In the genomic region with DNA sequence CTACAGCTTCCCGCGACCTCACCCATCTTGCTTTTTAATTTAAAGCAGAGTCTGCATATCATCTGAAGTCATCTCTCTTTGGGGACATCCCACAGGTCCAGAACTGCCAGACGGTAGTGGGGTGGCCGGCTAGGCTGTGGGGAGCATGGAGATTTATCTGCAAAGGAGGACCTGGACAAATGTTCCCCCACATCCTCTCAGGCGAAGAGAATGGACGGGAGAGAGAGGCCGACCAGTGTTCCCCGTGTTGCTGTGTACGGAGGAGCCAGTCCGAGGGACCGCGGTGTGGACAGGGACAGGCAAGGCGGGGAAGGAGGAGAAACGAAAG, we compare ENCODE assay signal across 8 cellular contexts. TPM values are rescaled to one million over a fixed set of nuclear protein-coding genes. Genes with fewer than 3 reads are reported as not detected.
DNase-seq lines count a peak whose midpoint lies in the region; ATAC-seq and TF ChIP-seq lines count a peak whose summit lies in the region.

No MANE protein-coding gene starts in this region.

- intact Hi-C loops in colonic mucosa (cut with DNase I) = no loop called here
- intact Hi-C loops in transverse colon (cut with DNase I; ENCODE audit: low total_unique reads) = loop anchor here (1.0 kb wide), 1 partner anchor 23 kb away; a partner anchor contains a TSS

- ATAC-seq in GM21423 (IDR thresholded peaks at IDR 0.05; ENCODE audit: unreplicated experiment) (no peak), GM21576 (IDR thresholded peaks at IDR 0.05; ENCODE audit: unreplicated experiment) (no peak)

- H3K4me3 Mint-ChIP-seq in activated naive CD4-positive, alpha-beta T cell treated with anti-CD3 and anti-CD28 coated beads, Interleukin-2, amount 10 ng/mL, durations not matched to agents 7 days and 5 days = peak overlapping the region; percentile 39

- no peak overlapping the region for H3K27ac ChIP-seq in colonic mucosa
- H3K27ac ChIP-seq in mesodermal cell (ENCODE audit: low read depth, low read length, severe bottlenecking) = no peak overlapping the region
- H3K27ac ChIP-seq in transverse colon = peak overlapping the region; percentile 53 to 74 (median 59)

- in situ Hi-C loops in transverse colon (cut with MboI; ENCODE audit: low pct_ligation_motif_present in 1 of 4, low pct_unique_long_range_greater_than_20kb in 1 of 4, low sequenced_read_pairs in 3 of 4) = no loop called here

- CTCF ChIA-PET in activated naive CD4-positive, alpha-beta T cell treated with anti-CD3 and anti-CD28 coated beads, Interleukin-2, amount 10 ng/mL, durations not matched to agents 7 days and 5 days (lab: Charles Lee) = interaction anchor here (2.2 to 2.3 kb wide), 2 partner anchors 11 to 25 kb away, joined by 4 to 12 read pairs; no protein-coding TSS in a partner anchor

- no peak overlapping the region for H3K27ac Mint-ChIP-seq in activated naive CD4-positive, alpha-beta T cell treated with anti-CD3 and anti-CD28 coated beads, Interleukin-2, amount 10 ng/mL, durations not matched to agents 7 days and 5 days

- no peaks in the 10 kb centered on the region for H3K4me1 ChIP-seq in colonic mucosa
- peaks cover 11% of the 10 kb centered on the region for H3K4me1 ChIP-seq in mesodermal cell (ENCODE audit: control insufficient read depth, insufficient read depth, low read length, poor library complexity, severe bottlenecking)
- H3K4me1 ChIP-seq in transverse colon = peaks cover 6 to 34% (median 21%) of the 10 kb centered on the region in 4 donors

- peak overlapping the region; percentile 50 for H3K4me3 ChIP-seq in colonic mucosa
- peak overlapping the region; percentile 24 for H3K4me3 ChIP-seq in mesodermal cell (ENCODE audit: extremely low read depth, insufficient read depth, low read length, poor library complexity, severe bottlenecking)
- H3K4me3 ChIP-seq in transverse colon = peak overlapping the region; percentile 18 to 58 (median 45)

- TF ChIP-seq POLR2A in transverse colon (IDR thresholded peaks at IDR 0.05) = no peak

- TF ChIP-seq CTCF in colonic mucosa (IDR thresholded peaks at IDR 0.05) = no peak
- no peak for TF ChIP-seq CTCF in transverse colon (IDR thresholded peaks at IDR 0.05)

- peaks cover 8% of the 10 kb centered on the region for H3K27me3 ChIP-seq in colonic mucosa
- peaks cover 52% of the 10 kb centered on the region for H3K27me3 ChIP-seq in transverse colon

- 10 to 16% methylated on average over 9 to 12 of the region's 14 CpGs for WGBS in mesodermal cell (ENCODE audit: insufficient coverage in 2 of 2), 2 experiments
- WGBS in transverse colon (ENCODE audit: low coverage in 1 of 2), 2 donors = 36% methylated on average over 14 of the region's 14 CpGs; no CpG with 5 or more reads in 1 of the 2 donors

- TF ChIP-seq EP300 in transverse colon (IDR thresholded peaks at IDR 0.05; ENCODE audit: low read depth) = no peak

- peaks cover 93% of the 10 kb centered on the region for H3K27me3 Mint-ChIP-seq in activated naive CD4-positive, alpha-beta T cell treated with anti-CD3 and anti-CD28 coated beads, Interleukin-2, amount 10 ng/mL, durations not matched to agents 7 days and 5 days

- DNase-seq in activated naive CD4-positive, alpha-beta T cell treated with anti-CD3 and anti-CD28 coated beads, Interleukin-2, amount 10 ng/mL, durations not matched to agents 7 days and 5 days = no peak
- no peak for DNase-seq in activated naive CD4-positive, alpha-beta T cell treated with anti-CD3 and anti-CD28 coated beads, Interleukin-2, amount 50 U/mL, for 16 hours
- no peak for DNase-seq in colonic mucosa
- DNase-seq in transverse colon = no peak
- DNase-seq in amniotic stem cell (lab: John Stamatoyannopoulos, UW) = no peak

- H3K4me1 Mint-ChIP-seq in activated naive CD4-positive, alpha-beta T cell treated with anti-CD3 and anti-CD28 coated beads, Interleukin-2, amount 10 ng/mL, durations not matched to agents 7 days and 5 days = peaks cover 32% of the 10 kb centered on the region

- no peaks in the 10 kb centered on the region for H3K9me3 Mint-ChIP-seq in activated naive CD4-positive, alpha-beta T cell treated with anti-CD3 and anti-CD28 coated beads, Interleukin-2, amount 10 ng/mL, durations not matched to agents 7 days and 5 days

- H3K9ac ChIP-seq in colonic mucosa (ENCODE audit: low read depth in 2 of 2, low read length in 2 of 2) = peak overlapping the region; percentile 56 to 91

- no peaks in the 10 kb centered on the region for H3K36me3 Mint-ChIP-seq in activated naive CD4-positive, alpha-beta T cell treated with anti-CD3 and anti-CD28 coated beads, Interleukin-2, amount 10 ng/mL, durations not matched to agents 7 days and 5 days

- no peaks in the 10 kb centered on the region for H3K36me3 ChIP-seq in colonic mucosa
- no peaks in the 10 kb centered on the region for H3K36me3 ChIP-seq in mesodermal cell (ENCODE audit: control insufficient read depth, insufficient read depth, low read length)
- H3K36me3 ChIP-seq in transverse colon = no peaks in the 10 kb centered on the region

- H3K9me3 ChIP-seq in colonic mucosa (no peaks in the 10 kb centered on the region), mesodermal cell (ENCODE audit: control insufficient read depth, low read length) (no peaks in the 10 kb centered on the region), transverse colon (no peaks in the 10 kb centered on the region)

RNA-seq across cellular contexts. Expression of a gene that starts 0.7 kb away (rescaled TPM):
- total RNA-seq in colonic mucosa (10 to 100 TPM; 19.0 to 21.2 TPM), transverse colon (10 to 100 TPM in 1 of 4 donors, 1 to 10 TPM in 2, not detected in 1; 2.7 to 48.3 (median 5.2) TPM)
- polyA plus RNA-seq in mesodermal cell (2013, experiment 1 of 2) = not detected
- polyA plus RNA-seq in mesodermal cell (2013, experiment 2 of 2) = not detected

RNA-seq across cellular contexts. Expression of a gene that starts 6.2 kb away (rescaled TPM):
- total RNA-seq in colonic mucosa (100 to 1,000 TPM; 251 to 359 TPM), transverse colon (1,000 to 10,000 TPM in 1 of 4 donors, 100 to 1,000 TPM in 3; 109 to 1,058 (median 257) TPM)
- 2.5 TPM for polyA plus RNA-seq in mesodermal cell (2013, experiment 1 of 2)
- polyA plus RNA-seq in mesodermal cell (2013, experiment 2 of 2) = 2.8 TPM

RNA-seq across cellular contexts. Expression of a gene that starts 6.7 kb away (rescaled TPM):
- total RNA-seq in colonic mucosa (10 to 100 TPM in 1 of 2 donors, 1 to 10 TPM in 1; 5.5 to 10.2 TPM), transverse colon (10 to 100 TPM in 1 of 4 donors, 1 to 10 TPM in 2, not detected in 1; 4.4 to 35.2 (median 4.9) TPM)
- not detected for polyA plus RNA-seq in mesodermal cell (2013, experiment 1 of 2)
- not detected for polyA plus RNA-seq in mesodermal cell (2013, experiment 2 of 2)

RNA-seq across cellular contexts. Expression of a gene that starts 19.9 kb away (rescaled TPM):
- not detected for total RNA-seq in colonic mucosa
- polyA plus RNA-seq in mesodermal cell (2013, experiment 1 of 2) = not detected
- not detected for polyA plus RNA-seq in mesodermal cell (2013, experiment 2 of 2)
- not detected for total RNA-seq in transverse colon

RNA-seq across cellular contexts. Expression of a gene that starts 23.4 kb away (rescaled TPM):
- total RNA-seq in colonic mucosa (100 to 1,000 TPM; 239 to 320 TPM), transverse colon (100 to 1,000 TPM in 2 of 4 donors, 10 to 100 TPM in 2; 68.8 to 459 (median 89.3) TPM)
- 17.4 TPM for polyA plus RNA-seq in mesodermal cell (2013, experiment 1 of 2)
- polyA plus RNA-seq in mesodermal cell (2013, experiment 2 of 2) = 19.9 TPM

Comparison
In these comparisons a context has a peak if more than half of its experiments do, and no peak if none do; other contexts are left out.
1. H3K27ac ChIP-seq: peak in transverse colon (4 of 4); none in colonic mucosa (single experiment) and mesodermal cell (single experiment).
2. Peak in every context shown above with its lines, with median percentiles within 50 percentile points of each other: H3K4me3 ChIP-seq.